In the genomic region with DNA sequence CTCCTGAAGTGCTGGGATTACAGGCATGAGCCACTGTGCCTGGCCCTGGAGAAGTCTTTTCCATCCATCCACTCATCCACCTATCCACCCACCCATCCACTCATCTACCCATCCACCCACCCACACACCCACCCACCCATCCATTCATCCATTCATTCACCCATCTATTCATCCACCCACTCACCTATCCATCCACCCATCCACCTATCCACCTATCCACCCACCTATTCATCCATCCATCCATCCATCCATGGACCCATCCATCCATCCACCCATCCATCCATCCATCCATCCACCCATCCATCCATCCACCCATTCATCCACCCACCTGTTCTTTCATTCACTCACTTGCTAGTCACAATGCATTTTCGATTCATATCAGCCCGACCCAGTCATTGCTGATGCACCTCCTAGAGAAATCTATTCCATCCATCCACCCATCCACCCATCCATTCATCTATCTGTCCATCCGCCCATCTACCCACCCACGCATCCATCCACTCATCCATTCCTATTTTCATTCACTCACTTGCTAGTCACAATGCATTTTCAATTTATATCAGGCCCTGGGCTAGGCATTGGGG, we compare ENCODE assay signal across 2 cellular contexts.
TF ChIP-seq lines count a peak whose summit lies in the region.

No MANE protein-coding gene starts in this region.

TF ChIP-seq in IMR-90, 13 proteins besides CTCF, POLR2A, EP300 and RAD21:
- no peak for TF ChIP-seq CEBPB (IDR thresholded peaks at IDR 0.05; ENCODE audit: low read depth, low read length)
- TF ChIP-seq BHLHE40 (IDR thresholded peaks at IDR 0.05; ENCODE audit: low read depth, low read length): no peak
- TF ChIP-seq RFX5 (IDR thresholded peaks at IDR 0.05; ENCODE audit: low read depth, low read length): no peak
- no peak for TF ChIP-seq FOS (IDR thresholded peaks at IDR 0.05; ENCODE audit: low read depth, low read length)
- TF ChIP-seq SMC3 (IDR thresholded peaks at IDR 0.05; ENCODE audit: low read depth, low read length): no peak
- TF ChIP-seq, protein P1, sequence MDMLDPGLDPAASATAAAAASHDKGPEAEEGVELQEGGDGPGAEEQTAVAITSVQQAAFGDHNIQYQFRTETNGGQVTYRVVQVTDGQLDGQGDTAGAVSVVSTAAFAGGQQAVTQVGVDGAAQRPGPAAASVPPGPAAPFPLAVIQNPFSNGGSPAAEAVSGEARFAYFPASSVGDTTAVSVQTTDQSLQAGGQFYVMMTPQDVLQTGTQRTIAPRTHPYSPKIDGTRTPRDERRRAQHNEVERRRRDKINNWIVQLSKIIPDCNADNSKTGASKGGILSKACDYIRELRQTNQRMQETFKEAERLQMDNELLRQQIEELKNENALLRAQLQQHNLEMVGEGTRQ (IDR thresholded peaks at IDR 0.05; ENCODE audit: low read depth, low read length): no peak
- TF ChIP-seq CHD1 (IDR thresholded peaks at IDR 0.05; ENCODE audit: low read depth, low read length): no peak
- no peak for TF ChIP-seq MAZ (IDR thresholded peaks at IDR 0.05; ENCODE audit: borderline replicate concordance, low read depth, low read length)
- TF ChIP-seq, protein P2, sequence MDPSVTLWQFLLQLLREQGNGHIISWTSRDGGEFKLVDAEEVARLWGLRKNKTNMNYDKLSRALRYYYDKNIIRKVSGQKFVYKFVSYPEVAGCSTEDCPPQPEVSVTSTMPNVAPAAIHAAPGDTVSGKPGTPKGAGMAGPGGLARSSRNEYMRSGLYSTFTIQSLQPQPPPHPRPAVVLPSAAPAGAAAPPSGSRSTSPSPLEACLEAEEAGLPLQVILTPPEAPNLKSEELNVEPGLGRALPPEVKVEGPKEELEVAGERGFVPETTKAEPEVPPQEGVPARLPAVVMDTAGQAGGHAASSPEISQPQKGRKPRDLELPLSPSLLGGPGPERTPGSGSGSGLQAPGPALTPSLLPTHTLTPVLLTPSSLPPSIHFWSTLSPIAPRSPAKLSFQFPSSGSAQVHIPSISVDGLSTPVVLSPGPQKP (IDR thresholded peaks at IDR 0.05; ENCODE audit: borderline replicate concordance, low read depth, low read length): no peak

TF ChIP-seq in K562, 482 proteins besides CTCF, POLR2A, EP300 and RAD21:
- TF ChIP-seq CBX1 (IDR thresholded peaks at IDR 0.05; ENCODE audit: low read depth): no peak
- TF ChIP-seq, protein P3, sequence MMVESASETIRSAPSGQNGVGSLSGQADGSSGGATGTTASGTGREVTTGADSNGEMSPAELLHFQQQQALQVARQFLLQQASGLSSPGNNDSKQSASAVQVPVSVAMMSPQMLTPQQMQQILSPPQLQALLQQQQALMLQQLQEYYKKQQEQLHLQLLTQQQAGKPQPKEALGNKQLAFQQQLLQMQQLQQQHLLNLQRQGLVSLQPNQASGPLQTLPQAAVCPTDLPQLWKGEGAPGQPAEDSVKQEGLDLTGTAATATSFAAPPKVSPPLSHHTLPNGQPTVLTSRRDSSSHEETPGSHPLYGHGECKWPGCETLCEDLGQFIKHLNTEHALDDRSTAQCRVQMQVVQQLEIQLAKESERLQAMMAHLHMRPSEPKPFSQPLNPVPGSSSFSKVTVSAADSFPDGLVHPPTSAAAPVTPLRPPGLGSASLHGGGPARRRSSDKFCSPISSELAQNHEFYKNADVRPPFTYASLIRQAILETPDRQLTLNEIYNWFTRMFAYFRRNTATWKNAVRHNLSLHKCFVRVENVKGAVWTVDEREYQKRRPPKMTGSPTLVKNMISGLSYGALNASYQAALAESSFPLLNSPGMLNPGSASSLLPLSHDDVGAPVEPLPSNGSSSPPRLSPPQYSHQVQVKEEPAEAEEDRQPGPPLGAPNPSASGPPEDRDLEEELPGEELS (CRISPR knock-in tag; IDR thresholded peaks at IDR 0.05; ENCODE audit: borderline replicate concordance): no peak
- TF ChIP-seq, protein P4, sequence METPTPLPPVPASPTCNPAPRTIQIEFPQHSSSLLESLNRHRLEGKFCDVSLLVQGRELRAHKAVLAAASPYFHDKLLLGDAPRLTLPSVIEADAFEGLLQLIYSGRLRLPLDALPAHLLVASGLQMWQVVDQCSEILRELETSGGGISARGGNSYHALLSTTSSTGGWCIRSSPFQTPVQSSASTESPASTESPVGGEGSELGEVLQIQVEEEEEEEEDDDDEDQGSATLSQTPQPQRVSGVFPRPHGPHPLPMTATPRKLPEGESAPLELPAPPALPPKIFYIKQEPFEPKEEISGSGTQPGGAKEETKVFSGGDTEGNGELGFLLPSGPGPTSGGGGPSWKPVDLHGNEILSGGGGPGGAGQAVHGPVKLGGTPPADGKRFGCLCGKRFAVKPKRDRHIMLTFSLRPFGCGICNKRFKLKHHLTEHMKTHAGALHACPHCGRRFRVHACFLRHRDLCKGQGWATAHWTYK (CRISPR knock-in tag; IDR thresholded peaks at IDR 0.05): no peak
- TF ChIP-seq ZNF224 (CRISPR knock-in tag; IDR thresholded peaks at IDR 0.05): no peak
- TF ChIP-seq EGR1 (conservative IDR thresholded peaks at IDR 0.05): peak; percentile 71
- TF ChIP-seq CAMTA2 (CRISPR knock-in tag; conservative IDR thresholded peaks at IDR 0.05): no peak
- TF ChIP-seq, protein P5, sequence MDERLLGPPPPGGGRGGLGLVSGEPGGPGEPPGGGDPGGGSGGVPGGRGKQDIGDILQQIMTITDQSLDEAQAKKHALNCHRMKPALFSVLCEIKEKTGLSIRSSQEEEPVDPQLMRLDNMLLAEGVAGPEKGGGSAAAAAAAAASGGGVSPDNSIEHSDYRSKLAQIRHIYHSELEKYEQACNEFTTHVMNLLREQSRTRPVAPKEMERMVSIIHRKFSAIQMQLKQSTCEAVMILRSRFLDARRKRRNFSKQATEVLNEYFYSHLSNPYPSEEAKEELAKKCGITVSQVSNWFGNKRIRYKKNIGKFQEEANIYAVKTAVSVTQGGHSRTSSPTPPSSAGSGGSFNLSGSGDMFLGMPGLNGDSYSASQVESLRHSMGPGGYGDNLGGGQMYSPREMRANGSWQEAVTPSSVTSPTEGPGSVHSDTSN (CRISPR knock-in tag; IDR thresholded peaks at IDR 0.05; ENCODE audit: low read depth): no peak
- TF ChIP-seq, protein P5 (tag; conservative IDR thresholded peaks at IDR 0.05; ENCODE audit: low read depth): no peak
- no peak for TF ChIP-seq CCNT2 (IDR thresholded peaks at IDR 0.05; ENCODE audit: borderline replicate concordance, extremely low read depth, insufficient read length, low read depth, low read length)
- peak; percentile 45 for TF ChIP-seq CBFA2T3 (IDR thresholded peaks at IDR 0.05)
- TF ChIP-seq POLR2AphosphoS2 (IDR thresholded peaks at IDR 0.05; ENCODE audit: low read length): no peak
- TF ChIP-seq ARID1B (IDR thresholded peaks at IDR 0.05): no peak
TF ChIP-seq in K562: peak in this region for 2.
